18 cellular contexts compared by ENCODE assay signal in the genomic region with DNA sequence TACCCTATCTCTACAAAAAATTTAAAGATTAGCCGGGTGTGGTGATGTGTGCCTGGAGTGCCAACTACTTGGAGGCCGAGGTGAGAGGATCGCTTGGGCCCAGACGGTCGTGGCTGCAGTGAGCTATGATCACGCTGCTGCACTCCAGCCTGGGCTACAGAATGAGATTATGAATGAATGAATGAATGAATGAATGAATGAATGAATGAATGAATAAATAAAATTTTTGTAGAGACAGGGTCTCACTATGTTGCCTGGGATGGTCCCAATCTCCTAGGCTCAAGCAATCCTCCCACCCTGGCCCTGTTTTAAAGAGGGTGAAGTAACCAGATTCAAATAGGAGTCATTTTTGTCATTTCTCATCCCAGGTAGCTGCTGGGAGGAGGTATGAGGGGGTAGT.
DNase-seq lines count a peak whose midpoint lies in the region; ATAC-seq lines count a peak whose summit lies in the region.
"Had no signal": no experiment of that assay in that cellular context is flagged by ENCODE, and none has a peak within 500 bp of the region (broad histone marks: within the 10 kb centered on the region; RNA-seq: fewer than 3 reads in every experiment).

No MANE protein-coding gene starts in this region.

- H3K9me3 Mint-ChIP-seq in activated T-cell treated with anti-CD3 and anti-CD28 coated beads, Interleukin-2, amount 50 U/mL, for 24 hours: no peaks in the 10 kb centered on the region
- H3K9me3 Mint-ChIP-seq in activated T-cell treated with anti-CD3 and anti-CD28 coated beads, Interleukin-2, amount 50 U/mL, for 4 hours: no peaks in the 10 kb centered on the region
- no peaks in the 10 kb centered on the region for H3K9me3 Mint-ChIP-seq in CD4-positive, CD25-positive, alpha-beta regulatory T cell
- H3K9me3 Mint-ChIP-seq in activated T-helper 17 cell treated with anti-CD3 and anti-CD28 coated beads, Interleukin-2, amount 50 U/mL, for 72 hours: no peaks in the 10 kb centered on the region

- no peak overlapping the region for H2BK12ac ChIP-seq in mesenchymal stem cell (ENCODE audit: low read length in 2 of 2)

- no peak overlapping the region for H3K4me3 ChIP-seq in CD4-positive, CD25-positive, alpha-beta regulatory T cell (ENCODE audit: low read depth, low read length)
- no peak overlapping the region for H3K4me3 ChIP-seq in mesenchymal stem cell (ENCODE audit: insufficient read depth in 1 of 2, low read depth in 1 of 2, low read length in 2 of 2)
- H3K4me3 ChIP-seq: BLaER1 had no signal

- ATAC-seq in activated T-cell treated with anti-CD3 and anti-CD28 coated beads, Interleukin-2, amount 50 U/mL, for 4 hours: no peak
- no peak for ATAC-seq in CD4-positive, CD25-positive, alpha-beta regulatory T cell (ENCODE audit: low read depth in 2 of 2)
- no peak for ATAC-seq in activated T-helper 17 cell treated with anti-CD3 and anti-CD28 coated beads, Interleukin-2, amount 50 U/mL, for 72 hours (replicated peaks)

- H3K4me3 Mint-ChIP-seq in activated T-cell treated with anti-CD3 and anti-CD28 coated beads, Interleukin-2, amount 50 U/mL, for 24 hours: peak overlapping the region; percentile 29
- no peak overlapping the region for H3K4me3 Mint-ChIP-seq in activated T-cell treated with anti-CD3 and anti-CD28 coated beads, Interleukin-2, amount 50 U/mL, for 4 hours
- no peak overlapping the region for H3K4me3 Mint-ChIP-seq in CD4-positive, CD25-positive, alpha-beta regulatory T cell
- H3K4me3 Mint-ChIP-seq in activated T-helper 17 cell treated with anti-CD3 and anti-CD28 coated beads, Interleukin-2, amount 50 U/mL, for 72 hours: peak overlapping the region; percentile 68

- DNase-seq in activated T-cell treated with anti-CD3 and anti-CD28 coated beads, Interleukin-2, amount 50 U/mL, for 24 hours: no peak
- no peak for DNase-seq in activated T-cell treated with anti-CD3 and anti-CD28 coated beads, Interleukin-2, amount 50 U/mL, for 4 hours
- no peak for DNase-seq in CD4-positive, CD25-positive, alpha-beta regulatory T cell
- DNase-seq in mesenchymal stem cell (no peak), amygdala (lab: John Stamatoyannopoulos, UW) (no peak), CD1c-positive myeloid dendritic cell (ENCODE audit: extremely low spot score) (no peak), NCI-H526 treated with DMSO at 0.1 percent for 48 hours (lab: John Stamatoyannopoulos, UW) (no peak)
- DNase-seq: Caco-2, DMS153, GOT3, NCI-H1436, NCI-H2029, NCI-H2171 treated with DMSO at 0.1 percent for 48 hours, NCI-H774, RPMI8226 had no signal

- H3K27me3 ChIP-seq in CD4-positive, CD25-positive, alpha-beta regulatory T cell (ENCODE audit: control insufficient read depth, insufficient read depth, low read length): no peaks in the 10 kb centered on the region
- no peaks in the 10 kb centered on the region for H3K27me3 ChIP-seq in mesenchymal stem cell (ENCODE audit: control insufficient read depth in 1 of 2, insufficient read depth in 1 of 2, low read length in 2 of 2)
- H3K27me3 ChIP-seq: BLaER1 had no signal

- H3K4me2 ChIP-seq in mesenchymal stem cell (ENCODE audit: low read length, poor library complexity, severe bottlenecking): no peak overlapping the region
- H3K4me2 ChIP-seq: BLaER1, KMS-11 had no signal

- H2AK5ac ChIP-seq in mesenchymal stem cell (ENCODE audit: low read length, severe bottlenecking): peak overlapping the region; percentile 73

- peaks cover 56% of the 10 kb centered on the region for H3K4me1 ChIP-seq in CD4-positive, CD25-positive, alpha-beta regulatory T cell (ENCODE audit: control insufficient read depth, insufficient read depth, low read length, poor library complexity, severe bottlenecking)
- peaks cover 13% of the 10 kb centered on the region for H3K4me1 ChIP-seq in mesenchymal stem cell (ENCODE audit: control insufficient read depth, insufficient read depth, low read depth, low read length)

- no peak overlapping the region for H2BK120ac ChIP-seq in mesenchymal stem cell (ENCODE audit: low read depth, low read length)

- H3K79me1 ChIP-seq in mesenchymal stem cell (replicated peaks; ENCODE audit: low read length, poor library complexity, severe bottlenecking): peaks cover 3% of the 10 kb centered on the region

- no peak overlapping the region for H2BK15ac ChIP-seq in mesenchymal stem cell (ENCODE audit: low read depth, poor library complexity, severe bottlenecking)

- no peak overlapping the region for H3K23ac ChIP-seq in mesenchymal stem cell (ENCODE audit: low read length in 2 of 2)

- no peaks in the 10 kb centered on the region for H3K27me3 Mint-ChIP-seq in activated T-cell treated with anti-CD3 and anti-CD28 coated beads, Interleukin-2, amount 50 U/mL, for 24 hours
- no peaks in the 10 kb centered on the region for H3K27me3 Mint-ChIP-seq in activated T-cell treated with anti-CD3 and anti-CD28 coated beads, Interleukin-2, amount 50 U/mL, for 4 hours (ENCODE audit: low read depth)
- no peaks in the 10 kb centered on the region for H3K27me3 Mint-ChIP-seq in CD4-positive, CD25-positive, alpha-beta regulatory T cell
- H3K27me3 Mint-ChIP-seq in activated T-helper 17 cell treated with anti-CD3 and anti-CD28 coated beads, Interleukin-2, amount 50 U/mL, for 72 hours: no peaks in the 10 kb centered on the region

- peaks cover 92% of the 10 kb centered on the region for H3K4me1 Mint-ChIP-seq in activated T-cell treated with anti-CD3 and anti-CD28 coated beads, Interleukin-2, amount 50 U/mL, for 24 hours (ENCODE audit: low read depth)
- H3K4me1 Mint-ChIP-seq in activated T-cell treated with anti-CD3 and anti-CD28 coated beads, Interleukin-2, amount 50 U/mL, for 4 hours (ENCODE audit: low read depth): peaks cover 84% of the 10 kb centered on the region
- peaks cover 52 to 91% (median 64%) of the 10 kb centered on the region in 4 donors for H3K4me1 Mint-ChIP-seq in CD4-positive, CD25-positive, alpha-beta regulatory T cell
- H3K4me1 Mint-ChIP-seq in activated T-helper 17 cell treated with anti-CD3 and anti-CD28 coated beads, Interleukin-2, amount 50 U/mL, for 72 hours: peaks cover 58% of the 10 kb centered on the region

- no peak overlapping the region for H3K9ac ChIP-seq in mesenchymal stem cell (ENCODE audit: low read length)
- H3K9ac ChIP-seq: BLaER1, KMS-11 had no signal

- H3K36me3 Mint-ChIP-seq in activated T-cell treated with anti-CD3 and anti-CD28 coated beads, Interleukin-2, amount 50 U/mL, for 24 hours (ENCODE audit: low read depth): peaks cover 84% of the 10 kb centered on the region
- H3K36me3 Mint-ChIP-seq in activated T-cell treated with anti-CD3 and anti-CD28 coated beads, Interleukin-2, amount 50 U/mL, for 4 hours (ENCODE audit: insufficient read depth): peaks cover 37% of the 10 kb centered on the region
- peaks cover 27% of the 10 kb centered on the region for H3K36me3 Mint-ChIP-seq in CD4-positive, CD25-positive, alpha-beta regulatory T cell
- H3K36me3 Mint-ChIP-seq in activated T-helper 17 cell treated with anti-CD3 and anti-CD28 coated beads, Interleukin-2, amount 50 U/mL, for 72 hours (ENCODE audit: low read depth): peaks cover 95% of the 10 kb centered on the region

- peaks cover 40% of the 10 kb centered on the region for H3K36me3 ChIP-seq in CD4-positive, CD25-positive, alpha-beta regulatory T cell (ENCODE audit: control insufficient read depth, insufficient read depth, low read length)
- H3K36me3 ChIP-seq in mesenchymal stem cell (ENCODE audit: control insufficient read depth in 1 of 2, insufficient read depth in 2 of 2, low read depth in 1 of 2, low read length in 2 of 2): no peaks in the 10 kb centered on the region

- peak overlapping the region; percentile 92 for H3K27ac Mint-ChIP-seq in activated T-cell treated with anti-CD3 and anti-CD28 coated beads, Interleukin-2, amount 50 U/mL, for 24 hours
- H3K27ac Mint-ChIP-seq in CD4-positive, CD25-positive, alpha-beta regulatory T cell: peak overlapping the region; percentile 72 to 90 (median 72)
- H3K27ac Mint-ChIP-seq in activated T-helper 17 cell treated with anti-CD3 and anti-CD28 coated beads, Interleukin-2, amount 50 U/mL, for 72 hours: peak overlapping the region; percentile 82

- no peak overlapping the region for H3K27ac ChIP-seq in CD4-positive, CD25-positive, alpha-beta regulatory T cell (ENCODE audit: insufficient read depth, low read length, poor library complexity, severe bottlenecking)
- no peak overlapping the region for H3K27ac ChIP-seq in mesenchymal stem cell (ENCODE audit: low read length, poor library complexity, severe bottlenecking)
- H3K27ac ChIP-seq: BLaER1, KMS-11 had no signal

- 95% methylated on average over 6 of the region's 6 CpGs for WGBS in mesenchymal stem cell

- no peak overlapping the region for H3K14ac ChIP-seq in mesenchymal stem cell (ENCODE audit: low read length in 2 of 2)

- no peak overlapping the region for H3K18ac ChIP-seq in mesenchymal stem cell (ENCODE audit: low read depth in 1 of 2, low read length in 2 of 2)

- no peak overlapping the region for H4K91ac ChIP-seq in mesenchymal stem cell (ENCODE audit: low read length)

- no peak overlapping the region for H2AFZ ChIP-seq in mesenchymal stem cell (ENCODE audit: low read depth, low read length)

- H3K9me3 ChIP-seq in CD4-positive, CD25-positive, alpha-beta regulatory T cell (ENCODE audit: control insufficient read depth in 2 of 2, low read length in 2 of 2): no peaks in the 10 kb centered on the region
- no peaks in the 10 kb centered on the region for H3K9me3 ChIP-seq in mesenchymal stem cell (ENCODE audit: control insufficient read depth, low read length)
- H3K9me3 ChIP-seq: BLaER1, Caco-2 had no signal

- H3K4ac ChIP-seq in mesenchymal stem cell (ENCODE audit: low read depth in 1 of 2, low read length in 2 of 2): no peak overlapping the region

- H4K8ac ChIP-seq in mesenchymal stem cell (ENCODE audit: low read length): no peak overlapping the region

- H2BK5ac ChIP-seq in mesenchymal stem cell (ENCODE audit: low read depth, low read length, poor library complexity, severe bottlenecking): no peak overlapping the region

Comparison
In these comparisons a context has a peak if more than half of its experiments do, and no peak if none do; other contexts are left out.
1. H3K4me3 Mint-ChIP-seq: peak in activated T-cell treated with anti-CD3 and anti-CD28 coated beads, Interleukin-2, amount 50 U/mL, for 24 hours (single experiment) and activated T-helper 17 cell treated with anti-CD3 and anti-CD28 coated beads, Interleukin-2, amount 50 U/mL, for 72 hours (single experiment); none in activated T-cell treated with anti-CD3 and anti-CD28 coated beads, Interleukin-2, amount 50 U/mL, for 4 hours (single experiment) and CD4-positive, CD25-positive, alpha-beta regulatory T cell (0 of 4).
2. Peak in every context shown above with its lines, with median percentiles within 50 percentile points of each other: H3K27ac Mint-ChIP-seq.